Comparison of ENCODE assay signal across 1 cellular context in the genomic region with DNA sequence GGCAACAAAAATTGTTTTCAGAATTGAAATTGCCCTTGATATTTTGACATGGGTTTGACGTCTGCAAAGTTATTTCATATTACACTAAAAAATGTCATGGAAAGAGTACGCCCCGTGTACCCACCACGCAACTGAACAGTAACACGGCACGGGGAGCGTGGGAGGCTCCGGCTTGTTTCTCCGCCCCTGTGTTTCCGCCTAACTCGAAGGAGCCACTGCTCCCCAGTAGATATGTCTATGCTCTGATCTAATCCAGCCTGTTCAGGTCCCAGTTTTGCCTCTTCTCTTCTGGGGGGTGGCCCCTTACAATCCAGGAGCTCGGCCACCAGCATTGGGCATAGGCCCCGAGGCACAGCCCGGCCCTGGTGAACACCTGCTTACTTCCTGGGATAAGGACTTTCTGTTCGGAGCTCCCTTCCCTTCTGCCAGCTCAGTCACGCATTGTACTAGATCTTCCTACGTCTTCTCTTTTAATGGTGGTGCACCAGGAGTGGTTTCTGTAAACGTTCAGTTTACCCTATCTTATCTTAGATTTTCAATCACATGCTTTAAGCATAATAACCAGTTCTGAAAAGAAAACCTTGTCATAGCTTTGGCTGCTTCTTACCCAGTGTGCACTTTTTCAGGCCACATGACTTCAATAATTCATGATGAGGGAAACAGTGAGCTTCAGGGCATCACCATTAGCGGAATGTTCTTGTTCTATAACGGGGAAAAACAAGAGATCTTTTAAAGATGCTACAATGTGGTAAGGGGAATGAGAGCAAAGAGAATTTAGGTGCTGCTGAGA.
TF ChIP-seq lines count a peak whose summit lies in the region.

No MANE protein-coding gene starts in this region.

TF ChIP-seq in H1, 55 proteins besides CTCF, POLR2A, EP300 and RAD21:
- TF ChIP-seq SP4 (IDR thresholded peaks at IDR 0.05; ENCODE audit: low read length) (no peak), KDM5A (IDR thresholded peaks at IDR 0.05; ENCODE audit: low read length) (no peak), KDM4A (IDR thresholded peaks at IDR 0.05; ENCODE audit: low read depth, low read length, severe bottlenecking) (no peak), EGR1 (IDR thresholded peaks at IDR 0.05; ENCODE audit: borderline replicate concordance, low read depth, low read length) (no peak), JUN (IDR thresholded peaks at IDR 0.05; ENCODE audit: low read depth, low read length) (no peak), SAP30 (IDR thresholded peaks at IDR 0.05; ENCODE audit: insufficient read depth, insufficient replicate concordance, low read length) (no peak), ASH2L (IDR thresholded peaks at IDR 0.05; ENCODE audit: low read length) (no peak), RNF2 (IDR thresholded peaks at IDR 0.05; ENCODE audit: borderline replicate concordance, low read depth, low read length, missing control alignments, poor library complexity, severe bottlenecking) (no peak)
- TF ChIP-seq, protein P1, sequence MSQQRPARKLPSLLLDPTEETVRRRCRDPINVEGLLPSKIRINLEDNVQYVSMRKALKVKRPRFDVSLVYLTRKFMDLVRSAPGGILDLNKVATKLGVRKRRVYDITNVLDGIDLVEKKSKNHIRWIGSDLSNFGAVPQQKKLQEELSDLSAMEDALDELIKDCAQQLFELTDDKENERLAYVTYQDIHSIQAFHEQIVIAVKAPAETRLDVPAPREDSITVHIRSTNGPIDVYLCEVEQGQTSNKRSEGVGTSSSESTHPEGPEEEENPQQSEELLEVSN (IDR thresholded peaks at IDR 0.05), result no peak
TF ChIP-seq in H1: peak in this region for 0.
